Comparison of ENCODE assay signal across 18 cellular contexts in genomic region chr1:87787551-87787950, GRCh38.
DNase-seq lines count a peak whose midpoint lies in the region; ATAC-seq and TF ChIP-seq lines count a peak whose summit lies in the region.
"Had no signal": no experiment of that assay in that cellular context is flagged by ENCODE, and none has a peak within 500 bp of the region (broad histone marks: within the 10 kb centered on the region; RNA-seq: fewer than 3 reads in every experiment).

No MANE protein-coding gene starts in this region.

- POLR2A ChIA-PET in PC-3 (lab: Charles Lee; ENCODE audit: unreplicated experiment): no interaction called here

- no peaks in the 10 kb centered on the region for H3K4me1 ChIP-seq in GM23248 (ENCODE audit: insufficient read depth)
- no peaks in the 10 kb centered on the region for H3K4me1 ChIP-seq in PC-3 (ENCODE audit: insufficient read depth, low read length)
- peaks cover 0 to 4% of the 10 kb centered on the region in 2 experiments for H3K4me1 ChIP-seq in trophoblast cell (ENCODE audit: control insufficient read depth in 1 of 2, insufficient read depth in 2 of 2, low read length in 2 of 2)
- H3K4me1 ChIP-seq: heart right ventricle had no signal

- DNase-seq in GM23248 (peak; percentile 38), PC-3 (peak; percentile 51), epithelial cell of esophagus (ENCODE audit: low read depth) (peak; percentile 48), trophoblast cell (peak in 1 of 2 donors; percentile 20)
- DNase-seq: activated CD4-positive, alpha-beta T cell treated with anti-CD3 and anti-CD28 coated beads for 36 hours; activated naive CD8-positive, alpha-beta T cell treated with anti-CD3 and anti-CD28 coated beads for 36 hours; CD4-positive, alpha-beta T cell; heart right ventricle; naive B cell; NCI-H1694 treated with DMSO at 0.1 percent for 48 hours; NCI-H774; stimulated activated CD8-positive, alpha-beta memory T cell treated with anti-CD3 and anti-CD28 coated beads, Interleukin-4, amount 100 ng/mL, for 48 hours; T-helper 17 cell had no signal

- no peak overlapping the region for H4K8ac ChIP-seq in trophoblast cell (ENCODE audit: low read depth, low read length)

- no peaks in the 10 kb centered on the region for H3K9me3 ChIP-seq in GM23248 (ENCODE audit: low read depth)
- no peaks in the 10 kb centered on the region for H3K9me3 ChIP-seq in PC-3 (ENCODE audit: low read length)
- H3K9me3 ChIP-seq in trophoblast cell (ENCODE audit: insufficient read depth, low read depth, low read length): no peaks in the 10 kb centered on the region
- H3K9me3 ChIP-seq: heart right ventricle, thoracic aorta had no signal

- no peak overlapping the region for H3K4ac ChIP-seq in trophoblast cell (ENCODE audit: low read depth, low read length)

- no peak overlapping the region for H4K91ac ChIP-seq in trophoblast cell (ENCODE audit: low read depth, low read length)

- H3K79me2 ChIP-seq in GM23248 (ENCODE audit: insufficient read depth) (no peaks in the 10 kb centered on the region), PC-3 (ENCODE audit: low read length) (no peaks in the 10 kb centered on the region), trophoblast cell (ENCODE audit: control insufficient read depth, insufficient read depth, low read length, poor library complexity) (no peaks in the 10 kb centered on the region)

- H3K4me3 ChIP-seq in GM23248: no peak overlapping the region
- no peak overlapping the region for H3K4me3 ChIP-seq in PC-3 (ENCODE audit: low read length)
- H3K4me3 ChIP-seq in epithelial cell of esophagus (ENCODE audit: low read length): no peak overlapping the region
- H3K4me3 ChIP-seq in trophoblast cell (ENCODE audit: low read depth, low read length): no peak overlapping the region
- H3K4me3 ChIP-seq: heart right ventricle, K562, thoracic aorta had no signal

- 58 to 61% methylated on average over 3 of the region's 3 CpGs for WGBS in GM23248 (ENCODE audit: low coverage in 1 of 2, low lambda C conversion rate in 2 of 2, missing lambda C conversion rate in 2 of 2), 2 experiments
- WGBS in trophoblast cell (ENCODE audit: extremely low coverage, insufficient coverage, insufficient read length): no CpG with 5 or more reads among the region's 3 CpGs

- H2AK5ac ChIP-seq in trophoblast cell (ENCODE audit: low read length): no peak overlapping the region

- H3K9me2 ChIP-seq in GM23248 (ENCODE audit: insufficient read depth): no peaks in the 10 kb centered on the region
- H3K9me2 ChIP-seq in PC-3 (replicated peaks; ENCODE audit: low read length): no peaks in the 10 kb centered on the region

- H3K4me2 ChIP-seq in GM23248 (ENCODE audit: unreplicated experiment): no peak overlapping the region
- H3K4me2 ChIP-seq in PC-3 (ENCODE audit: low read length): no peak overlapping the region
- peak overlapping the region; percentile 5 for H3K4me2 ChIP-seq in trophoblast cell (ENCODE audit: low read length)

- H3K79me1 ChIP-seq in trophoblast cell (ENCODE audit: low read length): no peaks in the 10 kb centered on the region

- H3K18ac ChIP-seq in trophoblast cell (ENCODE audit: low read length): no peak overlapping the region

- H4K20me1 ChIP-seq in GM23248 (ENCODE audit: insufficient read depth) (no peaks in the 10 kb centered on the region), PC-3 (ENCODE audit: low read length) (no peaks in the 10 kb centered on the region)

- no TSS peak for BruUV-seq in PC-3 (replicated peaks; lab: Mats Ljungman, UMichigan)

- no peak overlapping the region for H2BK12ac ChIP-seq in trophoblast cell (ENCODE audit: low read length)

- H2BK120ac ChIP-seq in trophoblast cell (ENCODE audit: insufficient read depth, low read length, poor library complexity): no peak overlapping the region

- H4K12ac ChIP-seq in trophoblast cell (ENCODE audit: low read depth, low read length): no peak overlapping the region

- H3K27me3 ChIP-seq in GM23248 (replicated peaks; ENCODE audit: insufficient read depth) (no peaks in the 10 kb centered on the region), PC-3 (ENCODE audit: low read length) (no peaks in the 10 kb centered on the region), trophoblast cell (ENCODE audit: insufficient read depth, low read length) (no peaks in the 10 kb centered on the region)

- no peak overlapping the region for H3K23ac ChIP-seq in trophoblast cell (ENCODE audit: low read length)

- peak; percentile 42 for TF ChIP-seq CTCF in PC-3 (conservative IDR thresholded peaks at IDR 0.05; ENCODE audit: low read depth, low read length)
- TF ChIP-seq CTCF in epithelial cell of esophagus (IDR thresholded peaks at IDR 0.05; ENCODE audit: insufficient read depth, low read depth, low read length, missing control alignments): peak; percentile 22

- intact Hi-C loops in PC-3 (cut with micrococcal nuclease): no loop called here

- H3K27ac ChIP-seq in GM23248 (no peak overlapping the region), PC-3 (ENCODE audit: low read length) (no peak overlapping the region), trophoblast cell (ENCODE audit: low read depth, low read length) (no peak overlapping the region)
- H3K27ac ChIP-seq: heart right ventricle, thoracic aorta had no signal

- CTCF ChIA-PET in PC-3 (lab: Charles Lee): no interaction called here

- no peak overlapping the region for H2BK5ac ChIP-seq in trophoblast cell (ENCODE audit: low read depth, low read length, poor library complexity)

- no peaks in the 10 kb centered on the region for H3K36me3 ChIP-seq in GM23248 (ENCODE audit: low read depth)
- no peaks in the 10 kb centered on the region for H3K36me3 ChIP-seq in PC-3 (ENCODE audit: low read depth, low read length)
- H3K36me3 ChIP-seq in trophoblast cell (ENCODE audit: control insufficient read depth in 1 of 2, insufficient read depth in 2 of 2, low read length in 2 of 2): no peaks in the 10 kb centered on the region
- H3K36me3 ChIP-seq: heart right ventricle, thoracic aorta had no signal

- peak; percentile 46 for ATAC-seq in PC-3
- ATAC-seq in HG02759 (IDR thresholded peaks at IDR 0.05; ENCODE audit: unreplicated experiment): no peak
- ATAC-seq in HG03025 (IDR thresholded peaks at IDR 0.05; ENCODE audit: low FRiP score, unreplicated experiment): no peak
- ATAC-seq in GM21447 (IDR thresholded peaks at IDR 0.05; ENCODE audit: unreplicated experiment): no peak
- ATAC-seq: activated CD4-positive, alpha-beta T cell treated with anti-CD3 and anti-CD28 coated beads for 36 hours; heart right ventricle; T-helper 17 cell had no signal

- H2AFZ ChIP-seq in GM23248: no peak overlapping the region
- no peak overlapping the region for H2AFZ ChIP-seq in PC-3 (ENCODE audit: low read length)
- H2AFZ ChIP-seq in trophoblast cell (ENCODE audit: insufficient read depth, low read length, poor library complexity): no peak overlapping the region

- H3K9ac ChIP-seq in GM23248: no peak overlapping the region
- H3K9ac ChIP-seq in PC-3 (ENCODE audit: low read length): no peak overlapping the region
- no peak overlapping the region for H3K9ac ChIP-seq in trophoblast cell (ENCODE audit: low read length)

- no peak overlapping the region for H3K14ac ChIP-seq in trophoblast cell (ENCODE audit: low read length)

- in situ Hi-C loops in GM23248 (cut with MboI): no loop called here

- H3F3A ChIP-seq in GM23248 (ENCODE audit: insufficient read depth) (no peaks in the 10 kb centered on the region), PC-3 (ENCODE audit: low read length, unreplicated experiment) (no peaks in the 10 kb centered on the region)
